8 cellular contexts compared by ENCODE assay signal in genomic region chr17:63946440-63947363, GRCh38. TPM values are rescaled to one million over a fixed set of nuclear protein-coding genes. Genes with fewer than 3 reads are reported as not detected.
DNase-seq lines count a peak whose midpoint lies in the region; FAIRE-seq and TF ChIP-seq lines count a peak whose summit lies in the region.

No MANE protein-coding gene starts in this region.

- H2AK5ac ChIP-seq in H1 (ENCODE audit: low read depth, low read length) = no peak overlapping the region

- H3K4me1 ChIP-seq in H1 (replicated peaks in 1 of 4; ENCODE audit: control insufficient read depth in 3 of 4, insufficient read depth in 4 of 4, low read length in 3 of 4) (peaks cover 0 to 8% (median 1%) of the 10 kb centered on the region in 4 experiments; a peak in 3 of 7 replicates), thyroid gland (peaks cover 15 to 20% of the 10 kb centered on the region in 2 donors)

- no peak overlapping the region for H2BK20ac ChIP-seq in H1 (ENCODE audit: low read length)

- peak; percentile 90 for DNase-seq in GM10248 (ENCODE audit: extremely low spot score)
- no peak for DNase-seq in HFFc6
- peak; percentile 26 for DNase-seq in NCI-H345 (lab: John Stamatoyannopoulos, UW)
- peak; percentile 67 for DNase-seq in activated CD4-positive, alpha-beta memory T cell treated with anti-CD3 and anti-CD28 coated beads, Interleukin-2, amount 10 ng/mL, durations not matched to agents 7 days and 5 days
- DNase-seq in H1 (ENCODE audit: low read depth in 1 of 2, low spot score in 2 of 2) = peak in 1 of 2 experiments; percentile 85
- peak; percentile 43 for DNase-seq in myocyte (ENCODE audit: low read depth)
- DNase-seq in thyroid gland = peak; percentile 52 to 56
- DNase-seq in GOT3 (lab: John Stamatoyannopoulos, UW) = no peak

- H4K8ac ChIP-seq in H1 (ENCODE audit: extremely low read depth, insufficient read depth, low read length) = no peak overlapping the region

- no peak for TF ChIP-seq EP300 in H1 (IDR thresholded peaks at IDR 0.05; ENCODE audit: borderline replicate concordance in 1 of 2, low read depth in 2 of 2, low read length in 2 of 2)

- no peak for TF ChIP-seq POLR2A in H1 (IDR thresholded peaks at IDR 0.05; ENCODE audit: control extremely low read depth in 1 of 2, low read depth in 2 of 2, low read length in 2 of 2)
- TF ChIP-seq POLR2A in thyroid gland (IDR thresholded peaks at IDR 0.05) = no peak

- H3K27me3 ChIP-seq in H1 (replicated peaks in 1 of 4; ENCODE audit: control insufficient read depth in 3 of 4, extremely low read depth in 1 of 4, insufficient read depth in 3 of 4, low read length in 3 of 4) = no peaks in the 10 kb centered on the region
- no peaks in the 10 kb centered on the region for H3K27me3 ChIP-seq in thyroid gland

- no peaks in the 10 kb centered on the region for H3K4me1 Mint-ChIP-seq in HFFc6 (ENCODE audit: low read depth)
- peaks cover 22% of the 10 kb centered on the region for H3K4me1 Mint-ChIP-seq in activated CD4-positive, alpha-beta memory T cell treated with anti-CD3 and anti-CD28 coated beads, Interleukin-2, amount 10 ng/mL, durations not matched to agents 7 days and 5 days

- intact Hi-C loops in thyroid gland (cut with DNase I) = no loop called here

- H2BK12ac ChIP-seq in H1 (ENCODE audit: low read depth, low read length) = no peak overlapping the region

- H3K36me3 ChIP-seq in H1 (ENCODE audit: control insufficient read depth in 2 of 4, insufficient read depth in 4 of 4, low read length in 3 of 4) (peaks cover 0 to 8% (median under 1%) of the 10 kb centered on the region in 4 experiments; a peak in 2 of 8 replicates), thyroid gland (no peaks in the 10 kb centered on the region)

- no peak overlapping the region for H3K56ac ChIP-seq in H1 (replicated peaks; ENCODE audit: insufficient read length, low read depth, low read length)

- no peaks in the 10 kb centered on the region for H3K9me3 Mint-ChIP-seq in HFFc6
- H3K9me3 Mint-ChIP-seq in activated CD4-positive, alpha-beta memory T cell treated with anti-CD3 and anti-CD28 coated beads, Interleukin-2, amount 10 ng/mL, durations not matched to agents 7 days and 5 days = no peaks in the 10 kb centered on the region

- TF ChIP-seq CTCF in GM10248 (IDR thresholded peaks at IDR 0.05; ENCODE audit: control extremely low read depth, extremely low read depth, low read depth, missing control alignments) = peak; percentile 79
- TF ChIP-seq CTCF in HFFc6 (IDR thresholded peaks at IDR 0.05) = peak; percentile 91
- peak; percentile 75 to 92 (median 81) for TF ChIP-seq CTCF in H1 (IDR thresholded peaks at IDR 0.05; ENCODE audit: control extremely low read depth in 1 of 3, insufficient read depth in 1 of 3, low read depth in 1 of 3, low read length in 3 of 3)
- TF ChIP-seq CTCF in thyroid gland (IDR thresholded peaks at IDR 0.05) = peak; percentile 60 to 87 (median 70)

- H3K79me1 ChIP-seq in H1 (ENCODE audit: low read depth, low read length) = no peaks in the 10 kb centered on the region

- no peak overlapping the region for H4K91ac ChIP-seq in H1 (replicated peaks; ENCODE audit: insufficient read length, low read length)

- no peak overlapping the region for H2BK5ac ChIP-seq in H1 (ENCODE audit: low read depth, low read length)

- WGBS in H1 (ENCODE audit: extremely low coverage in 1 of 2, insufficient coverage in 1 of 2, insufficient read length in 1 of 2, insufficient replicate concordance in 2 of 2, low coverage in 1 of 2, low lambda C conversion rate in 2 of 2, missing lambda C conversion rate in 1 of 2), 2 experiments = 65% methylated on average over 13 of the region's 20 CpGs; no CpG with 5 or more reads in 1 of the 2 experiments
- 32 to 36% methylated on average over 9 to 10 of the region's 20 CpGs for WGBS in thyroid gland, 2 donors

- no peak overlapping the region for H3K9ac ChIP-seq in H1 (replicated peaks in 1 of 4; ENCODE audit: extremely low read depth in 1 of 4, low read depth in 3 of 4, low read length in 3 of 4)

- H4K5ac ChIP-seq in H1 (ENCODE audit: insufficient read length, low read depth, low read length) = no peak overlapping the region

- POLR2A ChIA-PET in GM10248 (lab: Yijun Ruan, JAX) = interaction anchor here (0.6 to 1.5 kb wide), 5 partner anchors 10 to 199 kb away, joined by 5 to 11 read pairs (median 7); no protein-coding TSS in a partner anchor
- POLR2A ChIA-PET in activated CD4-positive, alpha-beta memory T cell treated with anti-CD3 and anti-CD28 coated beads, Interleukin-2, amount 10 ng/mL, durations not matched to agents 7 days and 5 days (lab: Charles Lee) = interaction anchor here (0.7 to 1.9 kb wide), 17 partner anchors 10 to 246 kb away, joined by 3 to 15 read pairs (median 4); partner anchors contain the start of genes CD79B, ICAM2 and PRR29
- POLR2A ChIA-PET in H1 (lab: Charles Lee; ENCODE audit: partially characterized antibody) = interaction anchor here (0.5 to 2.0 kb wide), 11 partner anchors 9 to 61 kb away, joined by 3 to 14 read pairs (median 4); partner anchors contain the start of genes CSHL1 and GH1

- H3K9me3 ChIP-seq in H1 (ENCODE audit: insufficient read depth in 2 of 2, low read depth in 1 of 2, low read length in 1 of 2) (no peaks in the 10 kb centered on the region), thyroid gland (no peaks in the 10 kb centered on the region)

- H2BK120ac ChIP-seq in H1 (replicated peaks; ENCODE audit: low read depth, low read length) = no peak overlapping the region

- H3K4me3 ChIP-seq in H1 (ENCODE audit: extremely low read depth in 1 of 4, insufficient read depth in 2 of 4, low read depth in 3 of 4, low read length in 4 of 4) (no peak overlapping the region), thyroid gland (replicated peaks in 1 of 3) (no peak overlapping the region)

- H3K27ac ChIP-seq in H1 (ENCODE audit: low read depth, low read length) = no peak overlapping the region
- peak overlapping the region; percentile 42 to 81 (median 67) for H3K27ac ChIP-seq in thyroid gland

- no peak overlapping the region for H3K4ac ChIP-seq in H1 (replicated peaks; ENCODE audit: insufficient read length, low read depth, low read length)

- H3K4me2 ChIP-seq in H1 (ENCODE audit: insufficient read depth in 1 of 2, low read depth in 2 of 2, low read length in 2 of 2) = no peak overlapping the region

- no peak overlapping the region for H3K18ac ChIP-seq in H1 (ENCODE audit: extremely low read depth, low read length)

- H3K23me2 ChIP-seq in H1 (ENCODE audit: low read depth, low read length) = no peaks in the 10 kb centered on the region

- H3K36me3 Mint-ChIP-seq in HFFc6 (ENCODE audit: low read depth) = no peaks in the 10 kb centered on the region
- H3K36me3 Mint-ChIP-seq in activated CD4-positive, alpha-beta memory T cell treated with anti-CD3 and anti-CD28 coated beads, Interleukin-2, amount 10 ng/mL, durations not matched to agents 7 days and 5 days (ENCODE audit: low read depth) = no peaks in the 10 kb centered on the region

- peaks cover 10% of the 10 kb centered on the region for H3K27me3 Mint-ChIP-seq in HFFc6 (ENCODE audit: insufficient read depth)
- H3K27me3 Mint-ChIP-seq in activated CD4-positive, alpha-beta memory T cell treated with anti-CD3 and anti-CD28 coated beads, Interleukin-2, amount 10 ng/mL, durations not matched to agents 7 days and 5 days = peaks cover 10% of the 10 kb centered on the region

- no peak overlapping the region for H3K27ac Mint-ChIP-seq in HFFc6
- peak overlapping the region; percentile 71 for H3K27ac Mint-ChIP-seq in activated CD4-positive, alpha-beta memory T cell treated with anti-CD3 and anti-CD28 coated beads, Interleukin-2, amount 10 ng/mL, durations not matched to agents 7 days and 5 days

- H3K79me2 ChIP-seq in H1 (ENCODE audit: control insufficient read depth in 1 of 2, insufficient read depth in 2 of 2, low read length in 2 of 2) = no peaks in the 10 kb centered on the region

- no peak for FAIRE-seq in H1 (lab: Jason Lieb, UNC)

- CTCF ChIA-PET in GM10248 (lab: Yijun Ruan, JAX) = interaction anchor here (0.6 to 3.1 kb wide), 48 partner anchors 8 to 384 kb away, joined by 3 to 207 read pairs (median 6); partner anchors contain the start of genes CD79B, CSHL1, GH1 and ICAM2
- CTCF ChIA-PET in activated CD4-positive, alpha-beta memory T cell treated with anti-CD3 and anti-CD28 coated beads, Interleukin-2, amount 10 ng/mL, durations not matched to agents 7 days and 5 days (lab: Charles Lee) = interaction anchor here (0.8 to 2.8 kb wide), 39 partner anchors 8 to 574 kb away, joined by 3 to 59 read pairs (median 6); partner anchors contain the start of genes CD79B, CSHL1, ERN1 and GH1
- CTCF ChIA-PET in H1 (lab: Charles Lee; ENCODE audit: partially characterized antibody) = interaction anchor here (0.6 to 3.8 kb wide), 40 partner anchors 9 to 354 kb away, joined by 3 to 135 read pairs (median 7); partner anchors contain the start of genes CD79B, CSHL1, ERN1 and GH1

- peak overlapping the region; percentile 81; the same call in 1 of the 2 replicates for H2BK15ac ChIP-seq in H1 (ENCODE audit: low read length)

- peak; percentile 64 to 71 for TF ChIP-seq RAD21 in H1 (IDR thresholded peaks at IDR 0.05 in 1 of 2, conservative IDR thresholded peaks at IDR 0.05 in 1 of 2; ENCODE audit: low read depth in 2 of 2, low read length in 2 of 2)

- no peak overlapping the region for H3K4me3 Mint-ChIP-seq in HFFc6
- peak overlapping the region; percentile 37 for H3K4me3 Mint-ChIP-seq in activated CD4-positive, alpha-beta memory T cell treated with anti-CD3 and anti-CD28 coated beads, Interleukin-2, amount 10 ng/mL, durations not matched to agents 7 days and 5 days

- no peak overlapping the region for H3K14ac ChIP-seq in H1 (ENCODE audit: insufficient read length)

- no peak overlapping the region for H3K23ac ChIP-seq in H1 (ENCODE audit: insufficient read length)

- H4K20me1 ChIP-seq in H1 (replicated peaks in 1 of 2; ENCODE audit: control insufficient read depth in 1 of 2, insufficient read depth in 2 of 2, low read length in 2 of 2) = peaks cover 0 to 2% of the 10 kb centered on the region in 2 experiments

- H2AFZ ChIP-seq in H1 (ENCODE audit: low read length) = no peak overlapping the region

RNA-seq across cellular contexts. Expression of gene CD79B, which starts 14.6 kb away (rescaled TPM):
- total RNA-seq in HFFc6 (2021; fragmentation: NEBNext Ultra II Directional; extraction: Animal tissue kit (Norgen Biotek cat#: 25700)) = under 1 TPM in 5 of 6 experiments, not detected in 1; 0.26 to 0.76 (median 0.34) TPM
- 10 to 100 TPM; 48.6 to 50.2 TPM for total RNA-seq in activated CD4-positive, alpha-beta memory T cell treated with anti-CD3 and anti-CD28 coated beads, Interleukin-2, amount 10 ng/mL, durations not matched to agents 7 days and 5 days
- total RNA-seq in H1 (2021; fragmentation: NEBNext Ultra II Directional; extraction: Animal tissue kit (Norgen Biotek cat#: 25700)) = 1.5 and 2.2 TPM in 2 replicates
- polyA plus RNA-seq in H1 (2011; rRNA removed) = 3.9 and 4.4 TPM in 2 replicates
- 4.7 TPM for polyA plus RNA-seq in H1 (2011; cell fraction: cytosol; rRNA removed)
- 5.5 TPM for polyA plus RNA-seq in H1 (2011; cell fraction: nucleus; rRNA removed)
- 1.8 to 4.2 TPM (median 3.5 TPM) in 4 replicates for polyA plus RNA-seq in H1 (2012, experiment 1 of 2)
- 2.0 TPM for polyA plus RNA-seq in H1 (2012, experiment 2 of 2)
- polyA plus RNA-seq in H1 (2013, experiment 1 of 2) = 2.8 TPM
- 2.8 TPM for polyA plus RNA-seq in H1 (2013, experiment 2 of 2)
- polyA minus RNA-seq in H1 (2011; rRNA and poly(A)+ RNA removed) = 2.9 and 3.0 TPM in 2 replicates
- polyA minus RNA-seq in H1 (2011; cell fraction: cytosol; rRNA and poly(A)+ RNA removed) = not detected
- polyA minus RNA-seq in H1 (2011; cell fraction: nucleus; rRNA and poly(A)+ RNA removed) = not detected
- total RNA-seq in myocyte (0.99 and 4.8 TPM in 2 replicates), thyroid gland (1 to 10 TPM in 2 of 4 donors, not detected in 2; 1.3 to 1.8 TPM)
- polyA plus RNA-seq in myocyte (2012) = not detected

RNA-seq across cellular contexts. Expression of gene SCN4A, which starts 26.0 kb away (rescaled TPM):
- total RNA-seq in HFFc6 (2021; fragmentation: NEBNext Ultra II Directional; extraction: Animal tissue kit (Norgen Biotek cat#: 25700)) = not detected
- total RNA-seq in activated CD4-positive, alpha-beta memory T cell treated with anti-CD3 and anti-CD28 coated beads, Interleukin-2, amount 10 ng/mL, durations not matched to agents 7 days and 5 days = under 1 TPM; 0.08 to 0.13 TPM
- 6.6 and 8.5 TPM in 2 replicates for total RNA-seq in H1 (2021; fragmentation: NEBNext Ultra II Directional; extraction: Animal tissue kit (Norgen Biotek cat#: 25700))
- polyA plus RNA-seq in H1 (2011; rRNA removed) = 5.0 and 8.1 TPM in 2 replicates
- 6.5 TPM for polyA plus RNA-seq in H1 (2011; cell fraction: cytosol; rRNA removed)
- 22.4 TPM for polyA plus RNA-seq in H1 (2011; cell fraction: nucleus; rRNA removed)
- polyA plus RNA-seq in H1 (2012, experiment 1 of 2) = 4.5 to 9.2 TPM (median 9.0 TPM) in 4 replicates
- 5.9 TPM for polyA plus RNA-seq in H1 (2012, experiment 2 of 2)
- polyA plus RNA-seq in H1 (2013, experiment 1 of 2) = 4.2 TPM
- polyA plus RNA-seq in H1 (2013, experiment 2 of 2) = 3.6 TPM
- 27.3 and 39.8 TPM in 2 replicates for polyA minus RNA-seq in H1 (2011; rRNA and poly(A)+ RNA removed)
- 18.9 TPM for polyA minus RNA-seq in H1 (2011; cell fraction: cytosol; rRNA and poly(A)+ RNA removed)
- 39.2 TPM for polyA minus RNA-seq in H1 (2011; cell fraction: nucleus; rRNA and poly(A)+ RNA removed)
- total RNA-seq in myocyte (99.4 and 105 TPM in 2 replicates), thyroid gland (1 to 10 TPM; 2.4 to 7.1 (median 4.0) TPM)
- polyA plus RNA-seq in myocyte (2012) = 8.0 TPM

RNA-seq across cellular contexts. Expression of gene GH1, which starts 28.1 kb away (rescaled TPM):
- not detected for total RNA-seq in HFFc6 (2021; fragmentation: NEBNext Ultra II Directional; extraction: Animal tissue kit (Norgen Biotek cat#: 25700))
- not detected for total RNA-seq in activated CD4-positive, alpha-beta memory T cell treated with anti-CD3 and anti-CD28 coated beads, Interleukin-2, amount 10 ng/mL, durations not matched to agents 7 days and 5 days
- total RNA-seq in H1 (2021; fragmentation: NEBNext Ultra II Directional; extraction: Animal tissue kit (Norgen Biotek cat#: 25700)) = not detected in 2 replicates
- 0.36 and 0.41 TPM in 2 replicates for polyA plus RNA-seq in H1 (2011; rRNA removed)
- 0.37 TPM for polyA plus RNA-seq in H1 (2011; cell fraction: cytosol; rRNA removed)
- 0.77 TPM for polyA plus RNA-seq in H1 (2011; cell fraction: nucleus; rRNA removed)
- polyA plus RNA-seq in H1 (2012, experiment 1 of 2) = 0.50 TPM in 1 of 4 replicates, not detected in the others
- not detected for polyA plus RNA-seq in H1 (2012, experiment 2 of 2)
- 0.16 TPM for polyA plus RNA-seq in H1 (2013, experiment 1 of 2)
- 0.26 TPM for polyA plus RNA-seq in H1 (2013, experiment 2 of 2)
- polyA minus RNA-seq in H1 (2011; rRNA and poly(A)+ RNA removed) = 0.56 TPM in 1 of 2 replicates, not detected in the other
- not detected for polyA minus RNA-seq in H1 (2011; cell fraction: cytosol; rRNA and poly(A)+ RNA removed)
- polyA minus RNA-seq in H1 (2011; cell fraction: nucleus; rRNA and poly(A)+ RNA removed) = not detected
- total RNA-seq in myocyte (not detected in 2 replicates), thyroid gland (not detected)
- not detected for polyA plus RNA-seq in myocyte (2012)

RNA-seq across cellular contexts. Expression of gene CSHL1, which starts 35.6 kb away (rescaled TPM):
- not detected for total RNA-seq in HFFc6 (2021; fragmentation: NEBNext Ultra II Directional; extraction: Animal tissue kit (Norgen Biotek cat#: 25700))
- total RNA-seq in activated CD4-positive, alpha-beta memory T cell treated with anti-CD3 and anti-CD28 coated beads, Interleukin-2, amount 10 ng/mL, durations not matched to agents 7 days and 5 days = not detected
- total RNA-seq in H1 (2021; fragmentation: NEBNext Ultra II Directional; extraction: Animal tissue kit (Norgen Biotek cat#: 25700)) = not detected in 2 replicates
- polyA plus RNA-seq in H1 (2011; rRNA removed) = not detected in 2 replicates
- polyA plus RNA-seq in H1 (2011; cell fraction: cytosol; rRNA removed) = not detected
- not detected for polyA plus RNA-seq in H1 (2011; cell fraction: nucleus; rRNA removed)
- polyA plus RNA-seq in H1 (2012, experiment 1 of 2) = not detected in 4 replicates
- not detected for polyA plus RNA-seq in H1 (2012, experiment 2 of 2)
- polyA plus RNA-seq in H1 (2013, experiment 1 of 2) = 0.12 TPM
- polyA plus RNA-seq in H1 (2013, experiment 2 of 2) = not detected
- polyA minus RNA-seq in H1 (2011; rRNA and poly(A)+ RNA removed) = not detected in 2 replicates
- polyA minus RNA-seq in H1 (2011; cell fraction: cytosol; rRNA and poly(A)+ RNA removed) = not detected
- not detected for polyA minus RNA-seq in H1 (2011; cell fraction: nucleus; rRNA and poly(A)+ RNA removed)
- total RNA-seq in myocyte (not detected in 2 replicates), thyroid gland (not detected)
- not detected for polyA plus RNA-seq in myocyte (2012)

RNA-seq across cellular contexts. Expression of gene CSH1, which starts 50.3 kb away (rescaled TPM):
- total RNA-seq in HFFc6 (2021; fragmentation: NEBNext Ultra II Directional; extraction: Animal tissue kit (Norgen Biotek cat#: 25700)) = not detected
- total RNA-seq in activated CD4-positive, alpha-beta memory T cell treated with anti-CD3 and anti-CD28 coated beads, Interleukin-2, amount 10 ng/mL, durations not matched to agents 7 days and 5 days = not detected
- not detected in 2 replicates for total RNA-seq in H1 (2021; fragmentation: NEBNext Ultra II Directional; extraction: Animal tissue kit (Norgen Biotek cat#: 25700))
- 0.12 and 0.16 TPM in 2 replicates for polyA plus RNA-seq in H1 (2011; rRNA removed)
- polyA plus RNA-seq in H1 (2011; cell fraction: cytosol; rRNA removed) = 0.17 TPM
- 0.17 TPM for polyA plus RNA-seq in H1 (2011; cell fraction: nucleus; rRNA removed)
- polyA plus RNA-seq in H1 (2012, experiment 1 of 2) = not detected in 4 replicates
- not detected for polyA plus RNA-seq in H1 (2012, experiment 2 of 2)
- polyA plus RNA-seq in H1 (2013, experiment 1 of 2) = 0.24 TPM
- 0.55 TPM for polyA plus RNA-seq in H1 (2013, experiment 2 of 2)
- not detected in 2 replicates for polyA minus RNA-seq in H1 (2011; rRNA and poly(A)+ RNA removed)
- polyA minus RNA-seq in H1 (2011; cell fraction: cytosol; rRNA and poly(A)+ RNA removed) = not detected
- not detected for polyA minus RNA-seq in H1 (2011; cell fraction: nucleus; rRNA and poly(A)+ RNA removed)
- total RNA-seq in myocyte = not detected in 2 replicates
- polyA plus RNA-seq in myocyte (2012) = not detected
- total RNA-seq in thyroid gland = not detected

Comparison
In these comparisons a context has a peak if more than half of its experiments do, and no peak if none do; other contexts are left out.
1. DNase-seq: peak in GM10248 (single experiment), NCI-H345 (single experiment), activated CD4-positive, alpha-beta memory T cell treated with anti-CD3 and anti-CD28 coated beads, Interleukin-2, amount 10 ng/mL, durations not matched to agents 7 days and 5 days (single experiment), myocyte (single experiment) and thyroid gland (2 of 2); none in HFFc6 (single experiment) and GOT3 (single experiment).
2. RNA of gene SCN4A, which starts 26.0 kb away (total RNA-seq): 99.4 to 105 TPM in myocyte; 6.6 to 8.5 TPM in H1, 2.4 to 7.1 TPM in thyroid gland, 0.08 to 0.13 TPM in activated CD4-positive, alpha-beta memory T cell treated with anti-CD3 and anti-CD28 coated beads, Interleukin-2, amount 10 ng/mL, durations not matched to agents 7 days and 5 days and not detected in HFFc6; every median in the first group is over 10 times any median in the second.
3. Peak in every context shown above with its lines, with median percentiles within 50 percentile points of each other: CTCF ChIP-seq.